ENCODE assay signal across 8 cellular contexts in genomic region chr14:35292051-35292769, GRCh38. TPM values are rescaled to one million over a fixed set of nuclear protein-coding genes. Genes with fewer than 3 reads are reported as not detected.
DNase-seq lines count a peak whose midpoint lies in the region; ATAC-seq and TF ChIP-seq lines count a peak whose summit lies in the region.

PSMA6 (plus strand) TSS chr14:35292382; CDS start chr14:35292477, 95 bp downstream.

- H3K27ac ChIP-seq in WERI-Rb-1 (peak within 1 kb of the TSS; percentile 84), mammary epithelial cell (ENCODE audit: insufficient read depth, low read depth, low read length) (peak within 1 kb of the TSS; percentile 84), skin epidermis (peak within 1 kb of the TSS; percentile 57 to 95 (median 90))

- peaks cover 51% of the 10 kb centered on the region for H3K79me2 ChIP-seq in mammary epithelial cell (ENCODE audit: insufficient read depth, low read length)

- H3K4me2 ChIP-seq in mammary epithelial cell (ENCODE audit: insufficient read depth, low read depth, low read length), result peak within 1 kb of the TSS; percentile 91

- BruUV-seq in mammary epithelial cell (replicated peaks; lab: Mats Ljungman, UMichigan), result no TSS peak

- dilution Hi-C loops in mammary epithelial cell (cut with HindIII; ENCODE audit: low sequenced_read_pairs), result no loop called here

- H3K4me3 ChIP-seq in WERI-Rb-1 (ENCODE audit: low read depth, low read length) (peak within 1 kb of the TSS; percentile 79), mammary epithelial cell (replicated peaks in 1 of 3; ENCODE audit: insufficient read depth in 1 of 3, low read depth in 2 of 3, low read length in 3 of 3) (peak within 1 kb of the TSS; percentile 70 to 91 (median 86)), iPS-18c (ENCODE audit: insufficient read depth, low read depth, low read length) (peak within 1 kb of the TSS; percentile 99), skin epidermis (peak within 1 kb of the TSS; percentile 51 to 88 (median 71))

- under 1% methylated on average over 31 of the region's 40 CpGs for WGBS in mammary epithelial cell (ENCODE audit: low coverage, missing lambda C conversion rate)

- peaks cover 12% of the 10 kb centered on the region for H3K36me3 ChIP-seq in WERI-Rb-1
- H3K36me3 ChIP-seq in mammary epithelial cell (ENCODE audit: insufficient read depth, low read length), result peaks cover 3% of the 10 kb centered on the region

- DNase-seq in ACHN (peak; percentile 98), NCI-H2227 (lab: John Stamatoyannopoulos, UW; ENCODE audit: unreplicated experiment) (peak; percentile 100), WERI-Rb-1 (peak; percentile 99), mammary epithelial cell (peak; percentile 99)

- TF ChIP-seq CTCF in WERI-Rb-1 (IDR thresholded peaks at IDR 0.05; ENCODE audit: low read depth, low read length) (no peak), mammary epithelial cell (conservative IDR thresholded peaks at IDR 0.05 in 1 of 2, IDR thresholded peaks at IDR 0.05 in 1 of 2; ENCODE audit: extremely low read depth in 1 of 2, insufficient read depth in 1 of 2, low read depth in 1 of 2, low read length in 2 of 2) (no peak)

- intact Hi-C loops in mammary epithelial cell (cut with micrococcal nuclease), result loop anchor here (1.0 to 5.0 kb wide), 4 partner anchors 111 to 245 kb away; partner anchors contain the start of genes FAM177A1 and PRORP

- peak; percentile 89 for ATAC-seq in GM18873 (IDR thresholded peaks at IDR 0.05; ENCODE audit: low FRiP score, unreplicated experiment)
- peak; percentile 76 for ATAC-seq in HG03139 (IDR thresholded peaks at IDR 0.05; ENCODE audit: unreplicated experiment)

- in situ Hi-C loops in ACHN (cut with HindIII; ENCODE audit: low pct_ligation_motif_present, low pct_unique_long_range_greater_than_20kb, low sequenced_read_pairs) (no loop called here), mammary epithelial cell (cut with MboI; ENCODE audit: low sequenced_read_pairs in 2 of 2) (loop anchor here in 1 of 2 donors (10.0 kb wide), 1 partner anchor 113 kb away; the partner anchor contains the start of gene NFKBIA)

- peaks cover 14% of the 10 kb centered on the region for H3K4me1 ChIP-seq in mammary epithelial cell (ENCODE audit: insufficient read depth, low read length)

- H4K20me1 ChIP-seq in mammary epithelial cell (ENCODE audit: insufficient read depth, low read length), result no peaks in the 10 kb centered on the region

- H2AFZ ChIP-seq in mammary epithelial cell (ENCODE audit: low read depth, low read length), result peak within 1 kb of the TSS; percentile 95

- CTCF ChIA-PET in mammary epithelial cell (lab: Charles Lee; ENCODE audit: low non-redundant PET), result interaction anchor here (0.7 kb wide), 1 partner anchor 78 kb away, joined by 3 read pairs; no protein-coding TSS in a partner anchor

- H3K9me3 ChIP-seq in WERI-Rb-1 (ENCODE audit: severe bottlenecking), result no peaks in the 10 kb centered on the region
- no peaks in the 10 kb centered on the region for H3K9me3 ChIP-seq in mammary epithelial cell (replicated peaks; ENCODE audit: insufficient read depth, low read length)
- H3K9me3 ChIP-seq in iPS-18c (ENCODE audit: control insufficient read depth, insufficient read depth, low read length), result peaks cover 2% of the 10 kb centered on the region

- H3K27me3 ChIP-seq in WERI-Rb-1 (ENCODE audit: insufficient read depth, low read depth, severe bottlenecking) (no peaks in the 10 kb centered on the region), mammary epithelial cell (ENCODE audit: insufficient read depth, low read length) (no peaks in the 10 kb centered on the region)

- peak within 1 kb of the TSS; percentile 87 for H3K9ac ChIP-seq in mammary epithelial cell (ENCODE audit: insufficient read depth, low read length)

RNA-seq across cellular contexts. Expression of gene PSMA6, which starts in this region (rescaled TPM):
- total RNA-seq in mammary epithelial cell, result 100 to 1,000 TPM; 128 to 181 TPM
- 193 TPM for polyA plus RNA-seq in mammary epithelial cell
- 165 TPM for polyA minus RNA-seq in mammary epithelial cell

Comparison
In these comparisons a context has a peak if more than half of its experiments do, and no peak if none do; other contexts are left out.
1. Peak in every context shown above with its lines: DNase-seq, ATAC-seq, H3K4me3 ChIP-seq and H3K27ac ChIP-seq.